In the genomic region with DNA sequence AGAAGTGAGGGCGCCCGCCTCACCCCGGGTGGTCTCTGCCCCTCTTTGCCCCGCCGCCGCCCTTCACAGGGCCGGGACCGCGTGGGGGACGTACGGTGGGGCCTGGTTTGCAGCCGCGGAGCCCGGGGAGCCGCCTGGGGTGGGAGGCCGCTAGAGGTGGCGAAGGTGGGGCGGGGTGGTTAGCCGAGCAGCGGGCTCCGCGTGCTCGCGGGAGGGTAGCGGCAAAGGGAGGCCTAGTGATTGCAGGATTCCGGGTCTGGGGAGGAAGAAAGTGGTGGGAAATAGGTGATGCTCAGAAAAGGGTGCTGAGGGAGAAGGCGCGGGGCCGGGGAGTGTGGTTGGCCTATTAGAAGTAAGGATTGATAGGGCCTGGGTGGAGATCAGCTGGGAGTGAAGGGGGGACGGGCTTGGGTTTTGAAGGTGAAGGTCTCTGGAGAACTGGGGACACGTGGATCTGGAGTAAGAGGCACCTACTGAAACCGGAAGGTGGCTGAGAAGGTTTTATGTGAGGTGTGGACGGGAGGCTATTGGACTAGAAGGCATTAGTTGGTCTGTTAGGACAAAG, we compare ENCODE assay signal across 7 cellular contexts.
DNase-seq lines count a peak whose midpoint lies in the region; ATAC-seq lines count a peak whose summit lies in the region.

No MANE protein-coding gene starts in this region.

- H3K9ac ChIP-seq in muscle layer of colon (ENCODE audit: low read length) = peak overlapping the region; percentile 71

- H3K36me3 ChIP-seq in muscle layer of colon (ENCODE audit: insufficient read depth, low read length) = no peaks in the 10 kb centered on the region

- peak overlapping the region; percentile 90 for H3K27ac ChIP-seq in muscle layer of colon (ENCODE audit: low read depth, low read length)

- H3K4me3 Mint-ChIP-seq in stimulated activated memory B cell treated with anti-CD40 and anti-IgM and Interleukin-4, amounts not matched to agents 10 μg/mL and 1 μg/mL and 100 μg/mL, for 72 hours = peak overlapping the region; percentile 92

- H3K27me3 ChIP-seq in muscle layer of colon (ENCODE audit: control insufficient read depth in 1 of 2, insufficient read depth in 2 of 2, low read length in 2 of 2) = no peaks in the 10 kb centered on the region

- H3K9me3 ChIP-seq in muscle layer of colon (ENCODE audit: low read length) = no peaks in the 10 kb centered on the region

- H3K36me3 Mint-ChIP-seq in stimulated activated memory B cell treated with anti-CD40 and anti-IgM and Interleukin-4, amounts not matched to agents 10 μg/mL and 1 μg/mL and 100 μg/mL, for 72 hours = peaks cover 17% of the 10 kb centered on the region

- H3K9me3 Mint-ChIP-seq in stimulated activated memory B cell treated with anti-CD40 and anti-IgM and Interleukin-4, amounts not matched to agents 10 μg/mL and 1 μg/mL and 100 μg/mL, for 72 hours = no peaks in the 10 kb centered on the region

- no peaks in the 10 kb centered on the region for H3K27me3 Mint-ChIP-seq in stimulated activated memory B cell treated with anti-CD40 and anti-IgM and Interleukin-4, amounts not matched to agents 10 μg/mL and 1 μg/mL and 100 μg/mL, for 72 hours

- peak overlapping the region; percentile 75 to 86 for H3K4me3 ChIP-seq in muscle layer of colon (ENCODE audit: low read depth in 1 of 2, low read length in 2 of 2)

- H3K4me1 Mint-ChIP-seq in stimulated activated memory B cell treated with anti-CD40 and anti-IgM and Interleukin-4, amounts not matched to agents 10 μg/mL and 1 μg/mL and 100 μg/mL, for 72 hours = peaks cover 48% of the 10 kb centered on the region

- peak; percentile 18 for DNase-seq in NCI-H146 treated with DMSO at 0.1 percent for 48 hours (lab: John Stamatoyannopoulos, UW; ENCODE audit: unreplicated experiment)
- peak; percentile 45 for DNase-seq in activated CD4-positive, alpha-beta T cell treated with anti-CD3 and anti-CD28 coated beads, Interleukin-2, amount 50 U/mL, for 1 hour
- DNase-seq in effector CD4-positive, alpha-beta T cell = peak; percentile 38

- ATAC-seq in GM18498 (IDR thresholded peaks at IDR 0.05; ENCODE audit: unreplicated experiment) (peak; percentile 25), HG02610 (IDR thresholded peaks at IDR 0.05; ENCODE audit: unreplicated experiment) (peak; percentile 6)
- ATAC-seq in stimulated activated memory B cell treated with anti-CD40 and anti-IgM and Interleukin-4, amounts not matched to agents 10 μg/mL and 1 μg/mL and 100 μg/mL, for 72 hours = peak; percentile 52

- peaks cover 20% of the 10 kb centered on the region for H3K4me1 ChIP-seq in muscle layer of colon (ENCODE audit: insufficient read depth, low read length)

- peak overlapping the region; percentile 92 for H3K27ac Mint-ChIP-seq in stimulated activated memory B cell treated with anti-CD40 and anti-IgM and Interleukin-4, amounts not matched to agents 10 μg/mL and 1 μg/mL and 100 μg/mL, for 72 hours

Comparison
In these comparisons a context has a peak if more than half of its experiments do, and no peak if none do; other contexts are left out.
1. Peak in every context shown above with its lines: DNase-seq, ATAC-seq, H3K4me3 ChIP-seq and H3K27ac ChIP-seq.